26 cellular contexts compared by ENCODE assay signal in genomic region chrX:19443886-19444530, GRCh38.
"Had no signal": no experiment of that assay in that cellular context is flagged by ENCODE, and none has a peak within 500 bp of the region (broad histone marks: within the 10 kb centered on the region; RNA-seq: fewer than 3 reads in every experiment).

No MANE protein-coding gene starts in this region.

- ATAC-seq: activated CD8-positive, alpha-beta T cell treated with anti-CD3 and anti-CD28 coated beads, Interleukin-2, amount 10 ng/mL, durations not matched to agents 7 days and 5 days; Panc1; Right ventricle myocardium inferior; WTC11 had no signal

- H3K4me1 Mint-ChIP-seq: activated naive CD8-positive, alpha-beta T cell treated with anti-CD3 and anti-CD28 coated beads, Interleukin-2, amount 10 ng/mL, durations not matched to agents 7 days and 5 days had no signal

- H3K36me3 Mint-ChIP-seq: activated naive CD8-positive, alpha-beta T cell treated with anti-CD3 and anti-CD28 coated beads, Interleukin-2, amount 10 ng/mL, durations not matched to agents 7 days and 5 days; WTC11 had no signal

- H3K27me3 Mint-ChIP-seq: activated naive CD8-positive, alpha-beta T cell treated with anti-CD3 and anti-CD28 coated beads, Interleukin-2, amount 10 ng/mL, durations not matched to agents 7 days and 5 days had no signal

- H3K27ac ChIP-seq: adrenal gland, breast epithelium had no signal

- H3K36me3 ChIP-seq: adrenal gland, breast epithelium had no signal

- H3K9me3 Mint-ChIP-seq: activated naive CD8-positive, alpha-beta T cell treated with anti-CD3 and anti-CD28 coated beads, Interleukin-2, amount 10 ng/mL, durations not matched to agents 7 days and 5 days; T-helper 1 cell treated with Interleukin-12 subunit alpha and Interleukin-12 subunit beta and Interleukin-4 antibody, amounts not matched to agents 30 μg/mL and 1 μg/mL, for 36 hours; WTC11 had no signal

- H3K27ac Mint-ChIP-seq: activated CD8-positive, alpha-beta T cell treated with anti-CD3 and anti-CD28 coated beads, Interleukin-2, amount 10 ng/mL, durations not matched to agents 7 days and 5 days; activated naive CD8-positive, alpha-beta T cell treated with anti-CD3 and anti-CD28 coated beads, Interleukin-2, amount 10 ng/mL, durations not matched to agents 7 days and 5 days; T-helper 1 cell treated with Interleukin-12 subunit alpha and Interleukin-12 subunit beta and Interleukin-4 antibody, amounts not matched to agents 30 μg/mL and 1 μg/mL, for 36 hours; WTC11 had no signal

- H3K9me3 ChIP-seq: adrenal gland, breast epithelium had no signal

- H3K4me3 Mint-ChIP-seq: activated CD8-positive, alpha-beta T cell treated with anti-CD3 and anti-CD28 coated beads, Interleukin-2, amount 10 ng/mL, durations not matched to agents 7 days and 5 days; activated naive CD8-positive, alpha-beta T cell treated with anti-CD3 and anti-CD28 coated beads, Interleukin-2, amount 10 ng/mL, durations not matched to agents 7 days and 5 days; T-helper 1 cell treated with Interleukin-12 subunit alpha and Interleukin-12 subunit beta and Interleukin-4 antibody, amounts not matched to agents 30 μg/mL and 1 μg/mL, for 36 hours; WTC11 had no signal

- H3K27me3 ChIP-seq: adrenal gland had no signal

- H3K4me3 ChIP-seq: adrenal gland, breast epithelium had no signal

- H3K4me1 ChIP-seq: adrenal gland, breast epithelium had no signal

- DNase-seq: activated CD4-positive, alpha-beta T cell treated with anti-CD3 and anti-CD28 coated beads for 48 hours; activated CD4-positive, alpha-beta T cell treated with anti-CD3 and anti-CD28 coated beads, Interleukin-2, amount 50 U/mL, for 4 hours; activated CD4-positive, CD25-positive, alpha-beta regulatory T cell treated with anti-CD3 and anti-CD28 coated beads, Interleukin-2, amount 50 U/mL, for 72 hours; activated CD8-positive, alpha-beta memory T cell treated with anti-CD3 and anti-CD28 coated beads, Interleukin-2, amount 50 U/mL, for 48 hours; activated CD8-positive, alpha-beta T cell treated with anti-CD3 and anti-CD28 coated beads, Interleukin-2, amount 10 ng/mL, durations not matched to agents 7 days and 5 days; activated naive CD4-positive, alpha-beta T cell treated with anti-CD3 and anti-CD28 coated beads, Interleukin-2, amount 50 U/mL, for 16 hours; activated naive CD8-positive, alpha-beta T cell treated with anti-CD3 and anti-CD28 coated beads, Interleukin-2, amount 10 ng/mL, durations not matched to agents 7 days and 5 days; activated T-cell treated with anti-CD3 and anti-CD28 coated beads, Interleukin-2, amount 50 U/mL, for 1 hour; adrenal gland; anterior cingulate cortex; Kasumi-1; NCI-H1105 treated with DMSO at 0.1 percent for 48 hours; NCI-H1436 treated with DMSO at 0.1 percent for 48 hours; NCI-H1930; NCI-H2171; NCI-H2227 treated with DMSO at 0.1 percent for 48 hours; NCI-H526; NCI-H774; NK-92 treated with Interleukin-12 subunit alpha and Interleukin-12 subunit beta, amount 100 ng/mL, for 24 hours; OCI-M1; RPMI8226 had no signal
